ENCODE assay signal across 19 cellular contexts in the genomic region with DNA sequence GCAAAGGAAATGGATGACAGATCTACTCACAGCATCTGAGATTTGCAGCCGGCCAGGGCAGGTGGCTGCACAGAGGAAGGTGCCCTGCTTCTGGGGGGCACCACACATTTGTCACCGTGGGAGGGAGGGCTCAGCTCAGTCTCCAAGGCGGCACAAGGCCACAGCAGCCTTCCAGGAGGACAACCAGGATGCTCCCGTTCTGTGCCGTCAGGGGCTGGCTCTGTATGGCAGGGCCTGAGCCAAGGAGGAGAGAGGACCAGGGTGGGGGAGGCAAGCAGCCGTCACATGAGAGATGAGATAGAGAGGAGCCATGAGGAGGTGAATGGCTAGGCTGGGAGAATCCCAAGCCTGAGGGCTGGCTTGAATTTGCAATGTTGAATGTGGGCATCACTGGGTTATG.
"Had no signal": no experiment of that assay in that cellular context is flagged by ENCODE, and none has a peak within 500 bp of the region (broad histone marks: within the 10 kb centered on the region; RNA-seq: fewer than 3 reads in every experiment).

No MANE protein-coding gene starts in this region.

- DNase-seq: effector memory CD4-positive, alpha-beta T cell; gastrocnemius medialis; heart right ventricle; mesenchymal stem cell; midbrain; nephron progenitor cell; ovary; small intestine; stimulated activated CD4-positive, alpha-beta T cell treated with anti-CD3 and anti-CD28 coated beads, Interleukin-12 subunit alpha, Interleukin-12 subunit beta, amount 100 ng/mL, for 4 hours; stimulated activated naive CD4-positive, alpha-beta T cell; tibial artery had no signal

- H3K27ac Mint-ChIP-seq: nephron progenitor cell had no signal

- H3K27me3 ChIP-seq: ovary, right atrium auricular region had no signal

- H3K27ac ChIP-seq: epithelial cell of prostate, esophagus muscularis mucosa, gastrocnemius medialis, heart right ventricle, ovary, right atrium auricular region, tibial artery had no signal

- H3K4me3 ChIP-seq: esophagus muscularis mucosa, gastrocnemius medialis, heart right ventricle, left lung, lung, ovary, right atrium auricular region, tibial artery had no signal

- H3K9me3 ChIP-seq: ovary had no signal

- ATAC-seq: gastrocnemius medialis, heart right ventricle, left lung had no signal

- H3K9me3 Mint-ChIP-seq: central memory CD8-positive, alpha-beta T cell had no signal

- H3K36me3 ChIP-seq: esophagus muscularis mucosa, gastrocnemius medialis, heart right ventricle, left lung, ovary, right atrium auricular region, tibial artery had no signal

- H3K4me3 Mint-ChIP-seq: central memory CD8-positive, alpha-beta T cell; nephron progenitor cell had no signal

- FAIRE-seq: endometrium, keratinocyte, small intestine had no signal

- H3K4me1 ChIP-seq: gastrocnemius medialis had no signal
